In genomic region chr7:48209004-48209600, GRCh38 we compare ENCODE assay signal across 22 cellular contexts. TPM values are rescaled to one million over a fixed set of nuclear protein-coding genes. Genes with fewer than 3 reads are reported as not detected.
DNase-seq lines count a peak whose midpoint lies in the region; ATAC-seq, FAIRE-seq and TF ChIP-seq lines count a peak whose summit lies in the region.
"Had no signal": no experiment of that assay in that cellular context is flagged by ENCODE, and none has a peak within 500 bp of the region (broad histone marks: within the 10 kb centered on the region; RNA-seq: fewer than 3 reads in every experiment).

No MANE protein-coding gene starts in this region.

- H3K4me3 Mint-ChIP-seq in stimulated activated naive B cell treated with anti-CD40 and anti-IgM and Interleukin-4, amounts not matched to agents 10 μg/mL and 1 μg/mL and 100 μg/mL, for 72 hours: no peak overlapping the region
- H3K4me3 Mint-ChIP-seq: CD4-positive, alpha-beta T cell; HFFc6 had no signal

- no peaks in the 10 kb centered on the region for H3K9me3 ChIP-seq in small intestine (ENCODE audit: control insufficient read depth, low read depth)
- no peaks in the 10 kb centered on the region for H3K9me3 ChIP-seq in SJCRH30 (replicated peaks)
- H3K9me3 ChIP-seq in effector memory CD4-positive, alpha-beta T cell (ENCODE audit: control insufficient read depth, low read length): no peaks in the 10 kb centered on the region
- H3K9me3 ChIP-seq: A549 had no signal

- FAIRE-seq in RCC 7860 (lab: Jason Lieb, UNC) (peak; percentile 39), small intestine (lab: Jason Lieb, UNC) (peak; percentile 44)
- FAIRE-seq: A549, GM12892, GM18507, HTR-8/SVneo, K562 had no signal

- H3K4me3 ChIP-seq in epithelial cell of esophagus (ENCODE audit: low read length) (no peak overlapping the region), small intestine (ENCODE audit: low read depth in 1 of 2, low read length in 2 of 2) (no peak overlapping the region), SJCRH30 (no peak overlapping the region)
- H3K4me3 ChIP-seq in effector memory CD4-positive, alpha-beta T cell (ENCODE audit: insufficient read depth, low read depth, low read length, poor library complexity, severe bottlenecking): no peak overlapping the region
- H3K4me3 ChIP-seq: A549, K562 had no signal

- H3K27ac Mint-ChIP-seq in stimulated activated naive B cell treated with anti-CD40 and anti-IgM and Interleukin-4, amounts not matched to agents 10 μg/mL and 1 μg/mL and 100 μg/mL, for 72 hours: no peak overlapping the region
- H3K27ac Mint-ChIP-seq: CD4-positive, alpha-beta T cell; HFFc6 had no signal

- peaks cover 4 to 6% of the 10 kb centered on the region in 2 donors for H3K27me3 Mint-ChIP-seq in stimulated activated naive B cell treated with anti-CD40 and anti-IgM and Interleukin-4, amounts not matched to agents 10 μg/mL and 1 μg/mL and 100 μg/mL, for 72 hours

- H3K4me1 ChIP-seq in small intestine (ENCODE audit: control insufficient read depth in 2 of 2, insufficient read depth in 1 of 2, low read depth in 1 of 2, low read length in 1 of 2): no peaks in the 10 kb centered on the region
- no peaks in the 10 kb centered on the region for H3K4me1 ChIP-seq in SJCRH30
- no peaks in the 10 kb centered on the region for H3K4me1 ChIP-seq in effector memory CD4-positive, alpha-beta T cell (ENCODE audit: control insufficient read depth, insufficient read depth, low read length, poor library complexity, severe bottlenecking)
- H3K4me1 ChIP-seq: A549 had no signal

- H3K36me3 Mint-ChIP-seq in stimulated activated naive B cell treated with anti-CD40 and anti-IgM and Interleukin-4, amounts not matched to agents 10 μg/mL and 1 μg/mL and 100 μg/mL, for 72 hours: no peaks in the 10 kb centered on the region

- WGBS in small intestine, 3 donors: 68 to 82% (median 69%) methylated on average over 1 of the region's 1 CpG

- DNase-seq in DMS53 (lab: John Stamatoyannopoulos, UW) (peak; percentile 74), RCC 7860 (ENCODE audit: low spot score) (no peak), epithelial cell of esophagus (ENCODE audit: low read depth) (peak; percentile 26), small intestine (no peak), SJCRH30 (no peak), islet precursor cell (no peak)
- no peak for DNase-seq in effector memory CD4-positive, alpha-beta T cell
- no peak for DNase-seq in stimulated activated naive B cell treated with anti-CD40 and anti-IgM and Interleukin-4, amounts not matched to agents 10 μg/mL and 1 μg/mL and 100 μg/mL, for 72 hours
- DNase-seq: AML-193; CD4-positive, alpha-beta T cell; GDM1; GOT3; H7; HFFc6; IMR-90 had no signal

- H3K27me3 ChIP-seq in small intestine (ENCODE audit: control insufficient read depth in 2 of 2, insufficient read depth in 2 of 2, low read length in 2 of 2): no peaks in the 10 kb centered on the region
- H3K27me3 ChIP-seq in SJCRH30: no peaks in the 10 kb centered on the region
- H3K27me3 ChIP-seq in effector memory CD4-positive, alpha-beta T cell (replicated peaks; ENCODE audit: control insufficient read depth, insufficient read depth, low read length, poor library complexity, severe bottlenecking): no peaks in the 10 kb centered on the region

- H3K9me3 Mint-ChIP-seq in stimulated activated naive B cell treated with anti-CD40 and anti-IgM and Interleukin-4, amounts not matched to agents 10 μg/mL and 1 μg/mL and 100 μg/mL, for 72 hours: peaks cover 0 to 5% of the 10 kb centered on the region in 2 donors
- H3K9me3 Mint-ChIP-seq: HFFc6 had no signal

- no peaks in the 10 kb centered on the region for H3K36me3 ChIP-seq in small intestine (ENCODE audit: control insufficient read depth in 2 of 2, insufficient read depth in 2 of 2, low read length in 2 of 2)
- no peaks in the 10 kb centered on the region for H3K36me3 ChIP-seq in SJCRH30
- H3K36me3 ChIP-seq in effector memory CD4-positive, alpha-beta T cell (ENCODE audit: control insufficient read depth, insufficient read depth, low read length): no peaks in the 10 kb centered on the region

- H3K27ac ChIP-seq in small intestine (ENCODE audit: low read depth in 1 of 2, low read length in 1 of 2) (no peak overlapping the region), SJCRH30 (no peak overlapping the region)
- H3K27ac ChIP-seq in effector memory CD4-positive, alpha-beta T cell (ENCODE audit: insufficient read depth, low read length, poor library complexity, severe bottlenecking): no peak overlapping the region
- H3K27ac ChIP-seq: A549, C4-2B had no signal

- ATAC-seq in stimulated activated naive B cell treated with anti-CD40 and anti-IgM and Interleukin-4, amounts not matched to agents 10 μg/mL and 1 μg/mL and 100 μg/mL, for 72 hours (replicated peaks): no peak
- ATAC-seq: A549, HCT116, K562 had no signal

- H3K4me1 Mint-ChIP-seq in stimulated activated naive B cell treated with anti-CD40 and anti-IgM and Interleukin-4, amounts not matched to agents 10 μg/mL and 1 μg/mL and 100 μg/mL, for 72 hours: no peaks in the 10 kb centered on the region

- no peak for TF ChIP-seq CTCF in epithelial cell of esophagus (IDR thresholded peaks at IDR 0.05; ENCODE audit: insufficient read depth, low read depth, low read length, missing control alignments)

RNA-seq across cellular contexts. Expression of gene ABCA13, which starts 37.8 kb away (rescaled TPM):
- polyA plus RNA-seq in small intestine: under 1 TPM in 2 of 3 donors, not detected in 1; 0.22 to 0.39 TPM
- not detected in 2 replicates for total RNA-seq in SJCRH30 (2014; rRNA removed; shearing (Covaris generic))
- total RNA-seq: CD4-positive, alpha-beta T cell; H7 had no signal

Comparison
In these comparisons a context has a peak if more than half of its experiments do, and no peak if none do; other contexts are left out.
1. DNase-seq: peak in DMS53 (single experiment) and epithelial cell of esophagus (single experiment); none in RCC 7860 (single experiment), small intestine (single experiment), SJCRH30 (0 of 2), effector memory CD4-positive, alpha-beta T cell (0 of 3), stimulated activated naive B cell treated with anti-CD40 and anti-IgM and Interleukin-4, amounts not matched to agents 10 μg/mL and 1 μg/mL and 100 μg/mL, for 72 hours (single experiment) and islet precursor cell (single experiment).